ENCODE assay signal across 10 cellular contexts in the genomic region with DNA sequence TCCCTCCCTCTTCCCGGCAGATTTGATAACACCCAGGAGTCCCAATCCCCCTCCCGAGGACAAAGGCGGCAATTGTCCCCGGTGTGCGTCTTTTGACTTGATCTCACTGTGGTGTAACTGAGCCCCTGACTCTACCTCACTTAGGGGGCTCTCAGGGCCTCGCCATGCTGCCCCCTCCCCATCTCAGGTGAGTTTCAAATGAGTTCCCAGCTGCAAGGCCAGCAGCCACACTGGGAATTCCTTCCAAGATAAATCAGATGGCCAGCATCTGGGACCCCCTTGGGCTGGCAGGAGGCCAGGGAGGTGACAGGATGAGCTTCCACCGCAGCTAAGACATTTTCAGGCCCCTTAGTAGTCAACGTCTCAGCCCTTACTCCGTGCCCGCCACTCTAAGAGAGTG. TPM values are rescaled to one million over a fixed set of nuclear protein-coding genes. Genes with fewer than 3 reads are reported as not detected.
"Had no signal": no experiment of that assay in that cellular context is flagged by ENCODE, and none has a peak within 500 bp of the region (broad histone marks: within the 10 kb centered on the region; RNA-seq: fewer than 3 reads in every experiment).

No MANE protein-coding gene starts in this region.

- H3K27ac ChIP-seq: GM23248 had no signal

- H3K4me1 ChIP-seq: HAP-1 had no signal

- H3K9me3 ChIP-seq: HAP-1 had no signal

- H3K36me3 ChIP-seq: HAP-1 had no signal

- ATAC-seq: HCT116 had no signal

- H3K9ac ChIP-seq: GM23248 had no signal

- H3K4me3 ChIP-seq: GM23248, HAP-1 had no signal

- FAIRE-seq: HTR-8/SVneo had no signal

- DNase-seq: GM23248, GOT3, H7, HFFc6, IMR-90 had no signal

RNA-seq across cellular contexts. Expression of a gene that starts 35.0 kb away (rescaled TPM):
- total RNA-seq: GM23248, H4, HFFc6, HT-29, IMR-90 had no signal
- polyA plus RNA-seq: GM23248, IMR-90 had no signal
